ENCODE assay signal across 13 cellular contexts in the genomic region with DNA sequence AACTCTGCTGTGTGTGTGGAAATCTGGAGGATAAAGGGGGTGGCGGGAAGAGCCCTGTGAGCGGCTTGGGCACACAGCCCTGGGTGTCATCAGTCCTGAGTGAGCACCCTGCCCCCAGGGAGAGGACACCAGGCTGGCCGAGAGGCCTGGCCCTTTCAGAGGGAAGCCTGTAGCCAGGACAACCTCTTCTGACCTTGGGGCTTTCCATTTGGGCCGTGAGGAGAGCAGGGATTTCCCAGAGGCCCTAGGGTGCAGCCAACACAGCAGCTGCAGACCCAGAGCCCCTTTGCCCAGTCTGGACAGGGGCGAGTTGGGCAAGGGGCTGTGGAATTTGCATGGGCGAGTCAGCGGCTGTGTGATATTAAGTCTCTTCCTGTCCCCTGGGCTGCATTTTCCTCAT.
"Had no signal": no experiment of that assay in that cellular context is flagged by ENCODE, and none has a peak within 500 bp of the region (broad histone marks: within the 10 kb centered on the region; RNA-seq: fewer than 3 reads in every experiment).

No MANE protein-coding gene starts in this region.

- H3K9me3 ChIP-seq: gastroesophageal sphincter, mucosa of descending colon had no signal

- H3K27ac ChIP-seq: coronary artery, gastroesophageal sphincter had no signal

- H3K27me3 ChIP-seq: gastroesophageal sphincter had no signal

- H3K4me3 ChIP-seq: coronary artery, gastroesophageal sphincter, lung, mucosa of descending colon had no signal

- DNase-seq: activated CD4-positive, alpha-beta T cell treated with anti-CD3 and anti-CD28 coated beads, Interleukin-2, amount 50 U/mL, for 4 hours; activated CD8-positive, alpha-beta memory T cell treated with anti-CD3 and anti-CD28 coated beads, Interleukin-2, amount 50 U/mL, for 4 hours; activated T-cell treated with anti-CD3 and anti-CD28 coated beads, Interleukin-2, amount 50 U/mL, for 72 hours; central memory CD4-positive, alpha-beta T cell; effector memory CD4-positive, alpha-beta T cell; hippocampal formation; mucosa of descending colon; stimulated activated CD4-positive, alpha-beta T cell treated with anti-CD3 and anti-CD28 coated beads, Interleukin-15, amount 100 ng/mL, for 24 hours; stimulated activated CD4-positive, alpha-beta T cell treated with anti-CD3 and anti-CD28 coated beads, Interleukin-4, amount 100 ng/mL, for 24 hours; SW 1271 had no signal

- ATAC-seq: activated T-cell treated with anti-CD3 and anti-CD28 coated beads, Interleukin-2, amount 50 U/mL, for 72 hours; gastroesophageal sphincter; mucosa of descending colon had no signal
